Comparison of ENCODE assay signal across 2 cellular contexts in the genomic region with DNA sequence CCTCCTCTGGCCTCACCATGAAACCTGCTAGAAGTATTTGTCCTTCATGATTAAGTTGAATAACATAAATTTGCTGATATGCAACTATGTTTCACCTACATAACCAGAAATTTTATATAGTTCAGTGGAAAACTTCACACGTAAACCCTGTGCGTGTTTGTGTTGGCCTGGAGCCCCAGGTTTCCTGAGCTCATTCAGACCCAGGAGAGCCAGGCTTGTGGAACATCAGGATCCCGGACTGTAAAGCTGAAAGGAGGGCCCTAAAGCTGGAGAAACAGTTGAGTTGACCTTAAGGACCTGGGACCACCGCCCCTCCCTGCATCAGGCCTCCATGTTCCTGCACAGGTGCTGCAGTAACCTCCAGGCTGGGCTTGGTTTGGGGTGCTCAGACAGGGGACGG.
TF ChIP-seq lines count a peak whose summit lies in the region.

No MANE protein-coding gene starts in this region.

TF ChIP-seq in K562, 482 proteins besides CTCF, POLR2A, EP300 and RAD21:
- no peak for TF ChIP-seq MAZ (CRISPR knock-in tag; conservative IDR thresholded peaks at IDR 0.05 in 1 of 2, IDR thresholded peaks at IDR 0.05 in 1 of 2)
- peak; percentile 37; the same call in 1 of the 2 replicates for TF ChIP-seq ZNF316 (IDR thresholded peaks at IDR 0.05)
TF ChIP-seq in K562: peak in this region for 1.

TF ChIP-seq in liver, 16 proteins besides CTCF, POLR2A, EP300 and RAD21:
- TF ChIP-seq, protein P1, sequence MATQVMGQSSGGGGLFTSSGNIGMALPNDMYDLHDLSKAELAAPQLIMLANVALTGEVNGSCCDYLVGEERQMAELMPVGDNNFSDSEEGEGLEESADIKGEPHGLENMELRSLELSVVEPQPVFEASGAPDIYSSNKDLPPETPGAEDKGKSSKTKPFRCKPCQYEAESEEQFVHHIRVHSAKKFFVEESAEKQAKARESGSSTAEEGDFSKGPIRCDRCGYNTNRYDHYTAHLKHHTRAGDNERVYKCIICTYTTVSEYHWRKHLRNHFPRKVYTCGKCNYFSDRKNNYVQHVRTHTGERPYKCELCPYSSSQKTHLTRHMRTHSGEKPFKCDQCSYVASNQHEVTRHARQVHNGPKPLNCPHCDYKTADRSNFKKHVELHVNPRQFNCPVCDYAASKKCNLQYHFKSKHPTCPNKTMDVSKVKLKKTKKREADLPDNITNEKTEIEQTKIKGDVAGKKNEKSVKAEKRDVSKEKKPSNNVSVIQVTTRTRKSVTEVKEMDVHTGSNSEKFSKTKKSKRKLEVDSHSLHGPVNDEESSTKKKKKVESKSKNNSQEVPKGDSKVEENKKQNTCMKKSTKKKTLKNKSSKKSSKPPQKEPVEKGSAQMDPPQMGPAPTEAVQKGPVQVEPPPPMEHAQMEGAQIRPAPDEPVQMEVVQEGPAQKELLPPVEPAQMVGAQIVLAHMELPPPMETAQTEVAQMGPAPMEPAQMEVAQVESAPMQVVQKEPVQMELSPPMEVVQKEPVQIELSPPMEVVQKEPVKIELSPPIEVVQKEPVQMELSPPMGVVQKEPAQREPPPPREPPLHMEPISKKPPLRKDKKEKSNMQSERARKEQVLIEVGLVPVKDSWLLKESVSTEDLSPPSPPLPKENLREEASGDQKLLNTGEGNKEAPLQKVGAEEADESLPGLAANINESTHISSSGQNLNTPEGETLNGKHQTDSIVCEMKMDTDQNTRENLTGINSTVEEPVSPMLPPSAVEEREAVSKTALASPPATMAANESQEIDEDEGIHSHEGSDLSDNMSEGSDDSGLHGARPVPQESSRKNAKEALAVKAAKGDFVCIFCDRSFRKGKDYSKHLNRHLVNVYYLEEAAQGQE (IDR thresholded peaks at IDR 0.05), result no peak
- TF ChIP-seq RXRA (IDR thresholded peaks at IDR 0.05), result no peak
- TF ChIP-seq SP1 (IDR thresholded peaks at IDR 0.05), result peak; percentile 12
